Comparison of ENCODE assay signal across 1 cellular context in the genomic region with DNA sequence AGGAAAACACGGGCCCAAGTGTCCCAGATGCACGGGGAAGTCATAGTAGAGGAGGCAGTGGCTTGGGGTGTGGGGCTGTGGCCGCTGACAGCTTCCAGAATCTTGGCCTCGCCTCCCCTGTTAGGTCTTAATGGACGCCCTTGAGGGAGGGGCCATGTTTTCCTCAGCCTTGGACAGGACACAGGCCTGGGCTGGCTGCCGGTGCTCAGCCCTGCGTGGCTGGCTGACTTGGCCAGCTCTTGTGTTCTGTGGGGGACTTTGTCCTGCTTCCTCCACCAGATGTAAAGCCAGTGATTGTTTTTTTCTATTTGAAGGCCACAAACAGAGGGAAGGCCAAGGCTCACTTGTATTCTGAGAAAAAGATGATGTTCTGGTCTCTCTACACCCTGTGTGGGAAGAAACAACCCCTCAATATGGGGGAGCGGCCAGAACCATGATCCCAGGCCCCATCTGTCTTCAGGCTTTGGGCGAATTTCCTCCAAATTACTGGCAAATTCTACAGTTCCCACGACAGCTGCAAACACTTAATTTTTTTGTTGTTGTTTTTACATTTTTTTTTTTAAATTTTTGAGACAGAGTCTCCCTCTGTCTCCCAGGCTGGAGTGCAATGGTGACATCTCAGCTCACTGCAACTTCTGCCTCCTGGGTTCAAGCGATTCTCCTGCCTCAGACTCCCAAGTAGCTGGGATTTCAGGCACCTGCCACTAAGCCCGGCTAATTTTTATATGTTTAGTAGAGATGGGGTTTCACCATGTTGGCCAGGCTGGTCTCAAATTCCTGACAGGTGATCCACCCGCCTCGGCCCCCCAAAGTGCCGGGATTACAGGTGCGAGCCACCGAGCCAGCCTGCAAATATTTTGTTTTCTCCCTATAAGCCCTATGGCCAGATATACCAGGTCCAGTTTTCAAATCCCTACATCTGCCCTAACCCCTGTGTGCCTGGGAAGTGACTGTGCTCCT.
TF ChIP-seq lines count a peak whose summit lies in the region.

No MANE protein-coding gene starts in this region.

TF ChIP-seq in HepG2, 621 proteins besides CTCF, POLR2A, EP300 and RAD21 (continued from another document):
- TF ChIP-seq THAP9 (CRISPR knock-in tag; IDR thresholded peaks at IDR 0.05; ENCODE audit: borderline replicate concordance) (peak; percentile 15; the same call in 1 of the 2 replicates), ZFP90 (CRISPR knock-in tag; IDR thresholded peaks at IDR 0.05; ENCODE audit: borderline replicate concordance) (no peak), HNF4A (CRISPR knock-in tag; IDR thresholded peaks at IDR 0.05) (peak; percentile 36; the same call in 1 of the 2 replicates), ZNF362 (CRISPR knock-in tag; IDR thresholded peaks at IDR 0.05; ENCODE audit: borderline replicate concordance) (peak; percentile 44; the same call in 1 of the 2 replicates), SOX13 (IDR thresholded peaks at IDR 0.05) (no peak), SOX13 (CRISPR knock-in tag; conservative IDR thresholded peaks at IDR 0.05 in 1 of 2, IDR thresholded peaks at IDR 0.05 in 1 of 2) (0 out of 4 replicates have a peak, but pooled peaks of 1 of the 2 experiments have one; percentile 20), ARID5B (CRISPR knock-in tag; IDR thresholded peaks at IDR 0.05) (peak; percentile 38; the same call in 1 of the 2 replicates), ZMYM3 (CRISPR knock-in tag; IDR thresholded peaks at IDR 0.05) (0 out of 2 replicates have a peak, but pooled peaks have one; percentile 27)
- TF ChIP-seq, protein P1, sequence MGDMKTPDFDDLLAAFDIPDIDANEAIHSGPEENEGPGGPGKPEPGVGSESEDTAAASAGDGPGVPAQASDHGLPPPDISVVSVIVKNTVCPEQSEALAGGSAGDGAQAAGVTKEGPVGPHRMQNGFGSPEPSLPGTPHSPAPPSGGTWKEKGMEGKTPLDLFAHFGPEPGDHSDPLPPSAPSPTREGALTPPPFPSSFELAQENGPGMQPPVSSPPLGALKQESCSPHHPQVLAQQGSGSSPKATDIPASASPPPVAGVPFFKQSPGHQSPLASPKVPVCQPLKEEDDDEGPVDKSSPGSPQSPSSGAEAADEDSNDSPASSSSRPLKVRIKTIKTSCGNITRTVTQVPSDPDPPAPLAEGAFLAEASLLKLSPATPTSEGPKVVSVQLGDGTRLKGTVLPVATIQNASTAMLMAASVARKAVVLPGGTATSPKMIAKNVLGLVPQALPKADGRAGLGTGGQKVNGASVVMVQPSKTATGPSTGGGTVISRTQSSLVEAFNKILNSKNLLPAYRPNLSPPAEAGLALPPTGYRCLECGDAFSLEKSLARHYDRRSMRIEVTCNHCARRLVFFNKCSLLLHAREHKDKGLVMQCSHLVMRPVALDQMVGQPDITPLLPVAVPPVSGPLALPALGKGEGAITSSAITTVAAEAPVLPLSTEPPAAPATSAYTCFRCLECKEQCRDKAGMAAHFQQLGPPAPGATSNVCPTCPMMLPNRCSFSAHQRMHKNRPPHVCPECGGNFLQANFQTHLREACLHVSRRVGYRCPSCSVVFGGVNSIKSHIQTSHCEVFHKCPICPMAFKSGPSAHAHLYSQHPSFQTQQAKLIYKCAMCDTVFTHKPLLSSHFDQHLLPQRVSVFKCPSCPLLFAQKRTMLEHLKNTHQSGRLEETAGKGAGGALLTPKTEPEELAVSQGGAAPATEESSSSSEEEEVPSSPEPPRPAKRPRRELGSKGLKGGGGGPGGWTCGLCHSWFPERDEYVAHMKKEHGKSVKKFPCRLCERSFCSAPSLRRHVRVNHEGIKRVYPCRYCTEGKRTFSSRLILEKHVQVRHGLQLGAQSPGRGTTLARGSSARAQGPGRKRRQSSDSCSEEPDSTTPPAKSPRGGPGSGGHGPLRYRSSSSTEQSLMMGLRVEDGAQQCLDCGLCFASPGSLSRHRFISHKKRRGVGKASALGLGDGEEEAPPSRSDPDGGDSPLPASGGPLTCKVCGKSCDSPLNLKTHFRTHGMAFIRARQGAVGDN (CRISPR knock-in tag; IDR thresholded peaks at IDR 0.05), result peak; percentile 58
